Comparison of ENCODE assay signal across 11 cellular contexts in genomic region chr1:172948457-172948856, GRCh38.
A peak's percentile ranks its signal among the peaks of the same experiment; 100 is the strongest.
DNase-seq lines count a peak whose midpoint lies in the region; ATAC-seq and TF ChIP-seq lines count a peak whose summit lies in the region.
"Had no signal": no experiment of that assay in that cellular context is flagged by ENCODE, and none has a peak within 500 bp of the region (broad histone marks: within the 10 kb centered on the region; RNA-seq: fewer than 3 reads in every experiment).

No MANE protein-coding gene starts in this region.

- WGBS in GM23248 (ENCODE audit: low coverage in 1 of 2, low lambda C conversion rate in 2 of 2, missing lambda C conversion rate in 2 of 2), 2 experiments = 6 to 7% methylated on average over 1 of the region's 1 CpG

- H3K4me3 ChIP-seq in GM23248 (no peak overlapping the region), OCI-LY7 (ENCODE audit: low read depth, low read length, poor library complexity, severe bottlenecking) (no peak overlapping the region)
- H3K4me3 ChIP-seq: Peyer's patch had no signal

- in situ Hi-C loops in GM23248 (cut with MboI) = no loop called here

- TF ChIP-seq CTCF in OCI-LY7 (conservative IDR thresholded peaks at IDR 0.05; ENCODE audit: low read length) = no peak

- H3K9ac ChIP-seq in GM23248 = no peak overlapping the region

- H2AFZ ChIP-seq in GM23248 = no peak overlapping the region
- no peak overlapping the region for H2AFZ ChIP-seq in OCI-LY7 (ENCODE audit: low read length)

- H3K4me1 ChIP-seq in GM23248 (ENCODE audit: insufficient read depth) (peaks cover 36% of the 10 kb centered on the region), OCI-LY7 (ENCODE audit: insufficient read depth, low read length, poor library complexity, severe bottlenecking) (no peaks in the 10 kb centered on the region)
- H3K4me1 ChIP-seq: Peyer's patch had no signal

- peaks cover 37% of the 10 kb centered on the region for H3F3A ChIP-seq in GM23248 (ENCODE audit: insufficient read depth)

- H4K20me1 ChIP-seq in GM23248 (ENCODE audit: insufficient read depth) (no peaks in the 10 kb centered on the region), OCI-LY7 (ENCODE audit: insufficient read depth, low read length) (no peaks in the 10 kb centered on the region)

- CTCF ChIA-PET in OCI-LY7 (lab: Charles Lee; ENCODE audit: unreplicated experiment) = no interaction called here

- no peaks in the 10 kb centered on the region for H3K9me3 ChIP-seq in GM23248 (ENCODE audit: low read depth)
- no peaks in the 10 kb centered on the region for H3K9me3 ChIP-seq in OCI-LY7 (ENCODE audit: low read length)
- H3K9me3 ChIP-seq: Peyer's patch had no signal

- H3K27ac ChIP-seq in GM23248 (peak overlapping the region; percentile 58), OCI-LY7 (ENCODE audit: low read depth, low read length, poor library complexity, severe bottlenecking) (no peak overlapping the region)
- H3K27ac ChIP-seq: Peyer's patch had no signal

- DNase-seq in 8988T (peak; percentile 21), GM23248 (peak; percentile 95), islet precursor cell (peak; percentile 77), OCI-LY7 (ENCODE audit: low spot score) (no peak), SIG-M5 treated with dmso at 0.1 percent for 504 hours (lab: John Stamatoyannopoulos, UW; ENCODE audit: unreplicated experiment) (no peak), NCI-H526 (lab: John Stamatoyannopoulos, UW) (no peak)
- peak; percentile 55 for DNase-seq in activated CD8-positive, alpha-beta memory T cell treated with anti-CD3 and anti-CD28 coated beads, Interleukin-2, amount 50 U/mL, for 48 hours
- DNase-seq: cortex of kidney, NCI-H1092, Peyer's patch had no signal

- no peaks in the 10 kb centered on the region for H3K79me2 ChIP-seq in GM23248 (ENCODE audit: insufficient read depth)
- H3K79me2 ChIP-seq in OCI-LY7 (ENCODE audit: insufficient read depth, low read depth, low read length) = no peaks in the 10 kb centered on the region

- H3K27me3 ChIP-seq in GM23248 (replicated peaks; ENCODE audit: insufficient read depth) = no peaks in the 10 kb centered on the region
- H3K27me3 ChIP-seq: Peyer's patch had no signal

- no TSS peak for BruUV-seq in OCI-LY7 (replicated peaks; lab: Mats Ljungman, UMichigan)

- POLR2A ChIA-PET in OCI-LY7 (lab: Charles Lee) = no interaction called here

- intact Hi-C loops in OCI-LY7 (cut with micrococcal nuclease; ENCODE audit: unreplicated experiment) = no loop called here

- H3K36me3 ChIP-seq in GM23248 (ENCODE audit: low read depth) (no peaks in the 10 kb centered on the region), OCI-LY7 (ENCODE audit: insufficient read depth, low read length) (no peaks in the 10 kb centered on the region)
- H3K36me3 ChIP-seq: Peyer's patch had no signal

- peak overlapping the region; percentile 55 for H3K4me2 ChIP-seq in GM23248 (ENCODE audit: unreplicated experiment)
- H3K4me2 ChIP-seq in OCI-LY7 (ENCODE audit: low read length) = no peak overlapping the region

- ATAC-seq in GM18502 (IDR thresholded peaks at IDR 0.05; ENCODE audit: poor library complexity, unreplicated experiment) = no peak

- H3K9me2 ChIP-seq in GM23248 (ENCODE audit: insufficient read depth) (no peaks in the 10 kb centered on the region), OCI-LY7 (ENCODE audit: insufficient read depth, low read length) (no peaks in the 10 kb centered on the region; the same call in 1 of the 2 replicates)

Comparison
In these comparisons a context has a peak if more than half of its experiments do, and no peak if none do; other contexts are left out.
1. DNase-seq: peak in 8988T (single experiment), GM23248 (single experiment), activated CD8-positive, alpha-beta memory T cell treated with anti-CD3 and anti-CD28 coated beads, Interleukin-2, amount 50 U/mL, for 48 hours (single experiment) and islet precursor cell (single experiment); none in OCI-LY7 (single experiment), SIG-M5 treated with dmso at 0.1 percent for 504 hours (single experiment) and NCI-H526 (0 of 2).